Comparison of ENCODE assay signal across 1 cellular context in genomic region chr17:16653367-16654041, GRCh38.
TF ChIP-seq lines count a peak whose summit lies in the region.

TSS of gene ZNF624 (minus strand) at chr17:16653850.

TF ChIP-seq in SK-N-SH, 30 proteins besides CTCF, POLR2A, EP300 and RAD21 (continued from another document):
- TF ChIP-seq, protein P1, sequence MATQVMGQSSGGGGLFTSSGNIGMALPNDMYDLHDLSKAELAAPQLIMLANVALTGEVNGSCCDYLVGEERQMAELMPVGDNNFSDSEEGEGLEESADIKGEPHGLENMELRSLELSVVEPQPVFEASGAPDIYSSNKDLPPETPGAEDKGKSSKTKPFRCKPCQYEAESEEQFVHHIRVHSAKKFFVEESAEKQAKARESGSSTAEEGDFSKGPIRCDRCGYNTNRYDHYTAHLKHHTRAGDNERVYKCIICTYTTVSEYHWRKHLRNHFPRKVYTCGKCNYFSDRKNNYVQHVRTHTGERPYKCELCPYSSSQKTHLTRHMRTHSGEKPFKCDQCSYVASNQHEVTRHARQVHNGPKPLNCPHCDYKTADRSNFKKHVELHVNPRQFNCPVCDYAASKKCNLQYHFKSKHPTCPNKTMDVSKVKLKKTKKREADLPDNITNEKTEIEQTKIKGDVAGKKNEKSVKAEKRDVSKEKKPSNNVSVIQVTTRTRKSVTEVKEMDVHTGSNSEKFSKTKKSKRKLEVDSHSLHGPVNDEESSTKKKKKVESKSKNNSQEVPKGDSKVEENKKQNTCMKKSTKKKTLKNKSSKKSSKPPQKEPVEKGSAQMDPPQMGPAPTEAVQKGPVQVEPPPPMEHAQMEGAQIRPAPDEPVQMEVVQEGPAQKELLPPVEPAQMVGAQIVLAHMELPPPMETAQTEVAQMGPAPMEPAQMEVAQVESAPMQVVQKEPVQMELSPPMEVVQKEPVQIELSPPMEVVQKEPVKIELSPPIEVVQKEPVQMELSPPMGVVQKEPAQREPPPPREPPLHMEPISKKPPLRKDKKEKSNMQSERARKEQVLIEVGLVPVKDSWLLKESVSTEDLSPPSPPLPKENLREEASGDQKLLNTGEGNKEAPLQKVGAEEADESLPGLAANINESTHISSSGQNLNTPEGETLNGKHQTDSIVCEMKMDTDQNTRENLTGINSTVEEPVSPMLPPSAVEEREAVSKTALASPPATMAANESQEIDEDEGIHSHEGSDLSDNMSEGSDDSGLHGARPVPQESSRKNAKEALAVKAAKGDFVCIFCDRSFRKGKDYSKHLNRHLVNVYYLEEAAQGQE (IDR thresholded peaks at IDR 0.05; ENCODE audit: low read depth, low read length) = no peak
- TF ChIP-seq NFIC (IDR thresholded peaks at IDR 0.05; ENCODE audit: borderline replicate concordance) = 0 out of 2 replicates have a peak, but pooled peaks have one; percentile 46
- TF ChIP-seq EZH2phosphoT487 (IDR thresholded peaks at IDR 0.05; ENCODE audit: borderline replicate concordance, low read depth) = no peak
- peak; percentile 92 for TF ChIP-seq NRF1 (IDR thresholded peaks at IDR 0.05; ENCODE audit: low read depth, low read length)
